Comparison of ENCODE assay signal across 33 cellular contexts in the genomic region with DNA sequence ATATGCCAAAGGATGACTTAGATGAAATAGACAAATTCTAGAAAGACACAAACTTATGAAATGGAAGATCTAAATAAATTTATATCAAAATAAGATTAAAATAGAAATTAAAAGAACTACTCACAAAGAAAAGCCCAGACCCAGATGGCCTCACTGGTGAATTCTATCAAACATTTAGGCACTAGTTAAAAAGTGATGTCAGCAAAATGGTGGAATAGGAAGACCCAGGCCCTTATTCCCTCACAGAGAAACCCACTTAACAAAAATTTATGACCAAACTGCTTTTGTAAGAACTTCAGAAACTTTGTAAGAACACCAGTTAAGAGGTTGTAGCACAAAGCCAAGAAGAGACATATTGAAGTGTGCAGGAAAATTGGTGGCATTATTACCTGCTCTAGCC.
"Had no signal": no experiment of that assay in that cellular context is flagged by ENCODE, and none has a peak within 500 bp of the region (broad histone marks: within the 10 kb centered on the region; RNA-seq: fewer than 3 reads in every experiment).

No MANE protein-coding gene starts in this region.

- ATAC-seq: activated naive CD4-positive, alpha-beta T cell treated with anti-CD3 and anti-CD28 coated beads, Interleukin-2, amount 50 U/mL, for 72 hours; activated naive CD8-positive, alpha-beta T cell treated with anti-CD3 and anti-CD28 coated beads, Interleukin-2, amount 50 U/mL, for 24 hours; activated T-cell treated with anti-CD3 and anti-CD28 coated beads, Interleukin-2, amount 50 U/mL, for 4 hours; activated T-cell treated with anti-CD3 and anti-CD28 coated beads, Interleukin-2, amount 50 U/mL, for 72 hours; activated T-helper 17 cell treated with anti-CD3 and anti-CD28 coated beads, Interleukin-2, amount 50 U/mL, for 72 hours; body of pancreas had no signal

- H3K27me3 ChIP-seq: adrenal gland, ascending aorta, body of pancreas, brain microvascular endothelial cell, breast epithelium, cardiac muscle cell had no signal

- H3K27ac ChIP-seq: adrenal gland, ascending aorta, body of pancreas, brain microvascular endothelial cell, breast epithelium, cardiac muscle cell had no signal

- H3K4me3 ChIP-seq: adrenal gland, ascending aorta, body of pancreas, breast epithelium, cardiac muscle cell had no signal

- H3K9me3 ChIP-seq: ascending aorta, body of pancreas, breast epithelium had no signal

- H3K36me3 ChIP-seq: adrenal gland, ascending aorta, brain microvascular endothelial cell, breast epithelium, cardiac muscle cell had no signal

- DNase-seq: activated effector memory CD4-positive, alpha-beta T cell treated with anti-CD3 and anti-CD28 coated beads, Interleukin-2, amount 50 U/mL, for 16 hours; activated effector memory CD4-positive, alpha-beta T cell treated with Interleukin-2 at 50 U/mL for 16 hours; activated gamma-delta T cell; activated gamma-delta T cell treated with Interleukin-2 at 50 U/mL for 16 hours; activated naive CD4-positive, alpha-beta T cell; activated naive CD4-positive, alpha-beta T cell treated with anti-CD3 and anti-CD28 coated beads for 36 hours; activated naive CD4-positive, alpha-beta T cell treated with anti-CD3 and anti-CD28 coated beads, Interleukin-2, amount 10 ng/mL, durations not matched to agents 7 days and 5 days; activated naive CD4-positive, alpha-beta T cell treated with anti-CD3 and anti-CD28 coated beads, Interleukin-2, amount 50 U/mL, for 16 hours; activated naive CD4-positive, alpha-beta T cell treated with Interleukin-2 at 50 U/mL for 16 hours; activated naive CD8-positive, alpha-beta T cell treated with anti-CD3 and anti-CD28 coated beads for 36 hours; activated naive CD8-positive, alpha-beta T cell treated with anti-CD3 and anti-CD28 coated beads, Interleukin-2, amount 10 ng/mL, durations not matched to agents 7 days and 5 days; activated naive CD8-positive, alpha-beta T cell treated with anti-CD3 and anti-CD28 coated beads, Interleukin-2, amount 50 U/mL, for 24 hours; activated T-cell treated with anti-CD3 and anti-CD28 coated beads, Interleukin-2, amount 50 U/mL, for 24 hours; activated T-cell treated with anti-CD3 and anti-CD28 coated beads, Interleukin-2, amount 50 U/mL, for 4 hours; activated T-cell treated with anti-CD3 and anti-CD28 coated beads, Interleukin-2, amount 50 U/mL, for 48 hours; activated T-cell treated with anti-CD3 and anti-CD28 coated beads, Interleukin-2, amount 50 U/mL, for 72 hours; adrenal gland; amniotic stem cell; amygdala; anterior cingulate cortex; aorta; body of pancreas; brain microvascular endothelial cell; caudate nucleus; central memory CD4-positive, alpha-beta T cell; cerebellar nuclear complex had no signal

- FAIRE-seq: astrocyte, bronchial epithelial cell had no signal

- H3K4me1 ChIP-seq: adrenal gland, ascending aorta, body of pancreas, breast epithelium had no signal
